19 cellular contexts compared by ENCODE assay signal in genomic region chr7:107185716-107186115, GRCh38. TPM values are rescaled to one million over a fixed set of nuclear protein-coding genes. Genes with fewer than 3 reads are reported as not detected.
DNase-seq lines count a peak whose midpoint lies in the region.
"Had no signal": no experiment of that assay in that cellular context is flagged by ENCODE, and none has a peak within 500 bp of the region (broad histone marks: within the 10 kb centered on the region; RNA-seq: fewer than 3 reads in every experiment).

No MANE protein-coding gene starts in this region.

- H2BK12ac ChIP-seq in mesenchymal stem cell (ENCODE audit: low read length in 2 of 2), result no peak overlapping the region

- no peak overlapping the region for H3K4me3 Mint-ChIP-seq in activated naive CD8-positive, alpha-beta T cell
- H3K4me3 Mint-ChIP-seq in activated naive CD8-positive, alpha-beta T cell treated with anti-CD3 and anti-CD28 coated beads for 36 hours, result no peak overlapping the region

- WGBS in mesenchymal stem cell, result 71% methylated on average over 1 of the region's 4 CpGs

- no peak overlapping the region for H2BK15ac ChIP-seq in mesenchymal stem cell (ENCODE audit: low read depth, poor library complexity, severe bottlenecking)

- peaks cover 15% of the 10 kb centered on the region for H3K79me1 ChIP-seq in mesenchymal stem cell (replicated peaks; ENCODE audit: low read length, poor library complexity, severe bottlenecking)

- H3K36me3 ChIP-seq in mesenchymal stem cell (ENCODE audit: control insufficient read depth in 1 of 2, insufficient read depth in 2 of 2, low read depth in 1 of 2, low read length in 2 of 2), result peaks cover 5 to 95% of the 10 kb centered on the region in 2 experiments

- DNase-seq in activated naive CD8-positive, alpha-beta T cell treated with anti-CD3 and anti-CD28 coated beads for 36 hours, result no peak
- no peak for DNase-seq in epithelial cell of prostate (ENCODE audit: low read depth, low spot score)
- DNase-seq in mesenchymal stem cell, result peak; percentile 66
- DNase-seq in AG08395 (ENCODE audit: low spot score), result no peak
- no peak for DNase-seq in DMS79 treated with DMSO at 0.1 percent for 48 hours (lab: John Stamatoyannopoulos, UW)
- DNase-seq in hypothalamus (lab: John Stamatoyannopoulos, UW), result no peak
- no peak for DNase-seq in D341Med (ENCODE audit: low spot score)
- DNase-seq: C1 segment of cervical spinal cord, DMS 273 treated with DMSO at 0.1 percent for 48 hours, GDM1, H7, KBM-7, NCI-H187 treated with DMSO at 0.1 percent for 48 hours, NCI-H2227 treated with DMSO at 0.1 percent for 48 hours, NCI-H510A treated with DMSO at 0.1 percent for 48 hours, NCI-H774, OCI-M1, Right ventricle myocardium superior had no signal

- H3K9me3 ChIP-seq in mesenchymal stem cell (ENCODE audit: control insufficient read depth, low read length), result no peaks in the 10 kb centered on the region

- H3K27me3 ChIP-seq in mesenchymal stem cell (ENCODE audit: control insufficient read depth in 1 of 2, insufficient read depth in 1 of 2, low read length in 2 of 2), result no peaks in the 10 kb centered on the region

- peak overlapping the region; percentile 84 for H3K27ac Mint-ChIP-seq in activated naive CD8-positive, alpha-beta T cell
- H3K27ac Mint-ChIP-seq in activated naive CD8-positive, alpha-beta T cell treated with anti-CD3 and anti-CD28 coated beads for 36 hours, result no peak overlapping the region

- no peak overlapping the region for H3K4me2 ChIP-seq in mesenchymal stem cell (ENCODE audit: low read length, poor library complexity, severe bottlenecking)

- no peak overlapping the region for H3K14ac ChIP-seq in mesenchymal stem cell (ENCODE audit: low read length in 2 of 2)

- H3K4ac ChIP-seq in mesenchymal stem cell (ENCODE audit: low read depth in 1 of 2, low read length in 2 of 2), result no peak overlapping the region

- H3K18ac ChIP-seq in mesenchymal stem cell (ENCODE audit: low read depth in 1 of 2, low read length in 2 of 2), result no peak overlapping the region

- H2BK5ac ChIP-seq in mesenchymal stem cell (ENCODE audit: low read depth, low read length, poor library complexity, severe bottlenecking), result no peak overlapping the region

- no peaks in the 10 kb centered on the region for H3K9me3 Mint-ChIP-seq in activated naive CD8-positive, alpha-beta T cell (ENCODE audit: low read depth)
- no peaks in the 10 kb centered on the region for H3K9me3 Mint-ChIP-seq in activated naive CD8-positive, alpha-beta T cell treated with anti-CD3 and anti-CD28 coated beads for 36 hours

- H3K4me1 Mint-ChIP-seq in activated naive CD8-positive, alpha-beta T cell (ENCODE audit: low read depth), result peaks cover 30% of the 10 kb centered on the region
- H3K4me1 Mint-ChIP-seq in activated naive CD8-positive, alpha-beta T cell treated with anti-CD3 and anti-CD28 coated beads for 36 hours, result peaks cover 25% of the 10 kb centered on the region

- H2BK120ac ChIP-seq in mesenchymal stem cell (ENCODE audit: low read depth, low read length), result no peak overlapping the region

- no peak overlapping the region for H4K91ac ChIP-seq in mesenchymal stem cell (ENCODE audit: low read length)

- H3K27ac ChIP-seq in epithelial cell of prostate, result peak overlapping the region; percentile 0
- H3K27ac ChIP-seq in mesenchymal stem cell (ENCODE audit: low read length, poor library complexity, severe bottlenecking), result no peak overlapping the region

- no peak overlapping the region for H3K9ac ChIP-seq in mesenchymal stem cell (ENCODE audit: low read length)

- H2AK5ac ChIP-seq in mesenchymal stem cell (ENCODE audit: low read length, severe bottlenecking), result no peak overlapping the region

- H2AFZ ChIP-seq in mesenchymal stem cell (ENCODE audit: low read depth, low read length), result no peak overlapping the region

- no peak overlapping the region for H3K23ac ChIP-seq in mesenchymal stem cell (ENCODE audit: low read length in 2 of 2)

- no peak overlapping the region for H3K4me3 ChIP-seq in mesenchymal stem cell (ENCODE audit: insufficient read depth in 1 of 2, low read depth in 1 of 2, low read length in 2 of 2)

- H3K27me3 Mint-ChIP-seq in activated naive CD8-positive, alpha-beta T cell, result no peaks in the 10 kb centered on the region
- no peaks in the 10 kb centered on the region for H3K27me3 Mint-ChIP-seq in activated naive CD8-positive, alpha-beta T cell treated with anti-CD3 and anti-CD28 coated beads for 36 hours

- H4K8ac ChIP-seq in mesenchymal stem cell (ENCODE audit: low read length), result no peak overlapping the region

- H3K36me3 Mint-ChIP-seq in activated naive CD8-positive, alpha-beta T cell, result peaks cover 16% of the 10 kb centered on the region
- peaks cover 17% of the 10 kb centered on the region for H3K36me3 Mint-ChIP-seq in activated naive CD8-positive, alpha-beta T cell treated with anti-CD3 and anti-CD28 coated beads for 36 hours

- H3K4me1 ChIP-seq in mesenchymal stem cell (ENCODE audit: control insufficient read depth, insufficient read depth, low read depth, low read length), result no peaks in the 10 kb centered on the region

RNA-seq across cellular contexts. Expression of gene HBP1, which starts 16.9 kb away (rescaled TPM):
- 10 to 100 TPM; 19.4 to 19.7 TPM for total RNA-seq in activated naive CD8-positive, alpha-beta T cell treated with anti-CD3 and anti-CD28 coated beads for 36 hours
- polyA plus RNA-seq in mesenchymal stem cell (2013, experiment 1 of 2), result 39.5 TPM
- 40.4 TPM for polyA plus RNA-seq in mesenchymal stem cell (2013, experiment 2 of 2)
